In genomic region chr6:106102034-106102433, GRCh38 we compare ENCODE assay signal across 8 cellular contexts.
DNase-seq lines count a peak whose midpoint lies in the region; ATAC-seq lines count a peak whose summit lies in the region.
"Had no signal": no experiment of that assay in that cellular context is flagged by ENCODE, and none has a peak within 500 bp of the region (broad histone marks: within the 10 kb centered on the region; RNA-seq: fewer than 3 reads in every experiment).

No MANE protein-coding gene starts in this region.

- no peaks in the 10 kb centered on the region for H3K9me3 Mint-ChIP-seq in activated naive CD4-positive, alpha-beta T cell treated with anti-CD3 and anti-CD28 coated beads, Interleukin-2, amount 10 ng/mL, durations not matched to agents 7 days and 5 days
- H3K9me3 Mint-ChIP-seq in stimulated activated naive CD8-positive, alpha-beta T cell treated with anti-CD3 and anti-CD28 coated beads, Interleukin-15, Interleukin-2, amounts not matched to agents 100 ng/mL and 50 ng/mL, for 24 hours, result no peaks in the 10 kb centered on the region
- H3K9me3 Mint-ChIP-seq: WTC11 had no signal

- peak overlapping the region; percentile 85 for H3K4me3 Mint-ChIP-seq in activated naive CD4-positive, alpha-beta T cell treated with anti-CD3 and anti-CD28 coated beads, Interleukin-2, amount 10 ng/mL, durations not matched to agents 7 days and 5 days
- peak overlapping the region; percentile 91 for H3K4me3 Mint-ChIP-seq in stimulated activated naive CD8-positive, alpha-beta T cell treated with anti-CD3 and anti-CD28 coated beads, Interleukin-15, Interleukin-2, amounts not matched to agents 100 ng/mL and 50 ng/mL, for 24 hours
- H3K4me3 Mint-ChIP-seq: WTC11 had no signal

- peaks cover 78% of the 10 kb centered on the region for H3K36me3 Mint-ChIP-seq in activated naive CD4-positive, alpha-beta T cell treated with anti-CD3 and anti-CD28 coated beads, Interleukin-2, amount 10 ng/mL, durations not matched to agents 7 days and 5 days
- H3K36me3 Mint-ChIP-seq in stimulated activated naive CD8-positive, alpha-beta T cell treated with anti-CD3 and anti-CD28 coated beads, Interleukin-15, Interleukin-2, amounts not matched to agents 100 ng/mL and 50 ng/mL, for 24 hours (ENCODE audit: low read depth), result peaks cover 32% of the 10 kb centered on the region
- H3K36me3 Mint-ChIP-seq: WTC11 had no signal

- DNase-seq in activated naive CD4-positive, alpha-beta T cell treated with anti-CD3 and anti-CD28 coated beads, Interleukin-2, amount 10 ng/mL, durations not matched to agents 7 days and 5 days, result no peak
- DNase-seq in DMS114 treated with DMSO at 0.1 percent for 48 hours (lab: John Stamatoyannopoulos, UW; ENCODE audit: unreplicated experiment), result no peak
- DNase-seq in NCI-H748 (lab: John Stamatoyannopoulos, UW; ENCODE audit: unreplicated experiment), result no peak
- DNase-seq in Ammon's horn (ENCODE audit: low spot score), result no peak

- peak overlapping the region; percentile 30 for H3K27ac Mint-ChIP-seq in activated naive CD4-positive, alpha-beta T cell treated with anti-CD3 and anti-CD28 coated beads, Interleukin-2, amount 10 ng/mL, durations not matched to agents 7 days and 5 days
- peak overlapping the region; percentile 41 for H3K27ac Mint-ChIP-seq in stimulated activated naive CD8-positive, alpha-beta T cell treated with anti-CD3 and anti-CD28 coated beads, Interleukin-15, Interleukin-2, amounts not matched to agents 100 ng/mL and 50 ng/mL, for 24 hours
- H3K27ac Mint-ChIP-seq: WTC11 had no signal

- CTCF ChIA-PET in activated naive CD4-positive, alpha-beta T cell treated with anti-CD3 and anti-CD28 coated beads, Interleukin-2, amount 10 ng/mL, durations not matched to agents 7 days and 5 days (lab: Charles Lee), result interaction anchor here (1.0 to 1.5 kb wide), 4 partner anchors 10 to 121 kb away, joined by 3 to 7 read pairs (median 4); no protein-coding TSS in a partner anchor

- peaks cover 94% of the 10 kb centered on the region for H3K4me1 Mint-ChIP-seq in activated naive CD4-positive, alpha-beta T cell treated with anti-CD3 and anti-CD28 coated beads, Interleukin-2, amount 10 ng/mL, durations not matched to agents 7 days and 5 days
- peaks cover 89% of the 10 kb centered on the region for H3K4me1 Mint-ChIP-seq in stimulated activated naive CD8-positive, alpha-beta T cell treated with anti-CD3 and anti-CD28 coated beads, Interleukin-15, Interleukin-2, amounts not matched to agents 100 ng/mL and 50 ng/mL, for 24 hours (ENCODE audit: low read depth)

- ATAC-seq in GM19372 (IDR thresholded peaks at IDR 0.05; ENCODE audit: low read depth, unreplicated experiment) (peak; percentile 48), HG03039 (IDR thresholded peaks at IDR 0.05; ENCODE audit: unreplicated experiment) (peak; percentile 55)
- ATAC-seq: WTC11 had no signal

- peaks cover 19% of the 10 kb centered on the region for H3K27me3 Mint-ChIP-seq in activated naive CD4-positive, alpha-beta T cell treated with anti-CD3 and anti-CD28 coated beads, Interleukin-2, amount 10 ng/mL, durations not matched to agents 7 days and 5 days
- H3K27me3 Mint-ChIP-seq in stimulated activated naive CD8-positive, alpha-beta T cell treated with anti-CD3 and anti-CD28 coated beads, Interleukin-15, Interleukin-2, amounts not matched to agents 100 ng/mL and 50 ng/mL, for 24 hours, result peaks cover 4% of the 10 kb centered on the region
